ENCODE assay signal across 8 cellular contexts in genomic region chr1:12617901-12618660, GRCh38. TPM values are rescaled to one million over a fixed set of nuclear protein-coding genes. Genes with fewer than 3 reads are reported as not detected.
A peak's percentile ranks its signal among the peaks of the same experiment; 100 is the strongest.
DNase-seq lines count a peak whose midpoint lies in the region; ATAC-seq and TF ChIP-seq lines count a peak whose summit lies in the region.

DHRS3 (minus strand) TSS chr1:12618210; CDS start chr1:12617348, 862 bp downstream.

- H3K4me3 Mint-ChIP-seq in activated naive CD8-positive, alpha-beta T cell treated with anti-CD3 and anti-CD28 coated beads, Interleukin-2, amount 50 U/mL, for 24 hours = peak within 1 kb of the TSS; percentile 96

- peak within 1 kb of the TSS; percentile 98 for H3K27ac Mint-ChIP-seq in activated naive CD8-positive, alpha-beta T cell treated with anti-CD3 and anti-CD28 coated beads, Interleukin-2, amount 50 U/mL, for 24 hours

- TF ChIP-seq CTCF in osteoblast (IDR thresholded peaks at IDR 0.05; ENCODE audit: extremely low read depth, low read depth, low read length) (no peak), upper lobe of right lung (IDR thresholded peaks at IDR 0.05) (no peak)

- peak within 1 kb of the TSS; percentile 81 for H3K4me3 ChIP-seq in Jurkat, Clone E6-1 (ENCODE audit: low read length)
- H3K4me3 ChIP-seq in osteoblast (ENCODE audit: insufficient read depth, low read length) (peak within 1 kb of the TSS; percentile 92), upper lobe of right lung (peak within 1 kb of the TSS; percentile 85)

- intact Hi-C loops in Right ventricle myocardium inferior (cut with DNase I) = loop anchor here (2.0 to 10.0 kb wide), 6 partner anchors 17 to 303 kb away; no protein-coding TSS in a partner anchor
- intact Hi-C loops in upper lobe of right lung (cut with DNase I) = no loop called here

- DNase-seq in ELF-1 (ENCODE audit: low read depth, low spot score) (peak; percentile 96), SKM-1 treated with dmso at 0.1 percent for 144 hours (lab: John Stamatoyannopoulos, UW; ENCODE audit: unreplicated experiment) (peak; percentile 68), Right ventricle myocardium inferior (ENCODE audit: missing footprints) (peak; percentile 87), osteoblast (ENCODE audit: insufficient read length, low spot score, missing footprints) (peak; percentile 89), upper lobe of right lung (peak; percentile 92)
- peak; percentile 87 for DNase-seq in Jurkat, Clone E6-1 (ENCODE audit: low read depth, low spot score)
- peak; percentile 79 for DNase-seq in activated naive CD8-positive, alpha-beta T cell treated with anti-CD3 and anti-CD28 coated beads, Interleukin-2, amount 50 U/mL, for 24 hours

- H3K9me3 ChIP-seq in osteoblast (ENCODE audit: low read depth, low read length) (no peaks in the 10 kb centered on the region), upper lobe of right lung (no peaks in the 10 kb centered on the region)

- H3K4me2 ChIP-seq in osteoblast (ENCODE audit: insufficient read depth, low read length) = peak within 1 kb of the TSS; percentile 88

- H3K36me3 ChIP-seq in osteoblast (ENCODE audit: insufficient read depth, low read length) (peaks cover 3% of the 10 kb centered on the region), upper lobe of right lung (no peaks in the 10 kb centered on the region)

- peaks cover 38% of the 10 kb centered on the region for H3K36me3 Mint-ChIP-seq in activated naive CD8-positive, alpha-beta T cell treated with anti-CD3 and anti-CD28 coated beads, Interleukin-2, amount 50 U/mL, for 24 hours (ENCODE audit: low read depth)

- H4K20me1 ChIP-seq in osteoblast (ENCODE audit: insufficient read depth, low read length) = no peaks in the 10 kb centered on the region

- H3K79me2 ChIP-seq in osteoblast (ENCODE audit: insufficient read depth, low read length) = peaks cover 40% of the 10 kb centered on the region

- H3K4me1 ChIP-seq in osteoblast (ENCODE audit: insufficient read depth, low read length) = peaks cover 57% of the 10 kb centered on the region
- peaks cover 37% of the 10 kb centered on the region for H3K4me1 ChIP-seq in upper lobe of right lung

- peaks cover 1% of the 10 kb centered on the region for H3K27me3 Mint-ChIP-seq in activated naive CD8-positive, alpha-beta T cell treated with anti-CD3 and anti-CD28 coated beads, Interleukin-2, amount 50 U/mL, for 24 hours

- H3K27ac ChIP-seq in osteoblast (ENCODE audit: low read depth, low read length) (peak within 1 kb of the TSS; percentile 96), upper lobe of right lung (peak within 1 kb of the TSS; percentile 93)

- no peaks in the 10 kb centered on the region for H3K27me3 ChIP-seq in osteoblast (ENCODE audit: insufficient read depth, low read length)
- H3K27me3 ChIP-seq in upper lobe of right lung = no peaks in the 10 kb centered on the region

- H2AFZ ChIP-seq in osteoblast (ENCODE audit: low read length) = peak within 1 kb of the TSS; percentile 73

- H3K4me1 Mint-ChIP-seq in activated naive CD8-positive, alpha-beta T cell treated with anti-CD3 and anti-CD28 coated beads, Interleukin-2, amount 50 U/mL, for 24 hours = peaks cover 69% of the 10 kb centered on the region

- no peaks in the 10 kb centered on the region for H3K9me3 Mint-ChIP-seq in activated naive CD8-positive, alpha-beta T cell treated with anti-CD3 and anti-CD28 coated beads, Interleukin-2, amount 50 U/mL, for 24 hours

- peak; percentile 71 for ATAC-seq in activated naive CD8-positive, alpha-beta T cell treated with anti-CD3 and anti-CD28 coated beads, Interleukin-2, amount 50 U/mL, for 24 hours
- peak; percentile 71 for ATAC-seq in Right ventricle myocardium inferior
- ATAC-seq in upper lobe of right lung = peak; percentile 81
- no peak for ATAC-seq in HG02852 (IDR thresholded peaks at IDR 0.05; ENCODE audit: unreplicated experiment)

RNA-seq across cellular contexts. Expression of gene DHRS3, which starts in this region (rescaled TPM):
- 2.6 TPM for polyA plus RNA-seq in Jurkat, Clone E6-1 (2012; ENCODE audit: insufficient read depth, insufficient read length)
- 81.0 TPM for total RNA-seq in Right ventricle myocardium inferior
- total RNA-seq in osteoblast = 161 and 172 TPM in 2 replicates
- 106 TPM for total RNA-seq in upper lobe of right lung
